Comparison of ENCODE assay signal across 20 cellular contexts in genomic region chr9:132283863-132284262, GRCh38.
DNase-seq lines count a peak whose midpoint lies in the region; FAIRE-seq and TF ChIP-seq lines count a peak whose summit lies in the region.
"Had no signal": no experiment of that assay in that cellular context is flagged by ENCODE, and none has a peak within 500 bp of the region (broad histone marks: within the 10 kb centered on the region; RNA-seq: fewer than 3 reads in every experiment).

No MANE protein-coding gene starts in this region.

- in situ Hi-C loops in GM23248 (cut with MboI): no loop called here

- H3K36me3 Mint-ChIP-seq in activated CD4-positive, alpha-beta memory T cell treated with anti-CD3 and anti-CD28 coated beads for 36 hours: peaks cover 46% of the 10 kb centered on the region
- peaks cover 64% of the 10 kb centered on the region for H3K36me3 Mint-ChIP-seq in activated CD4-positive, alpha-beta memory T cell treated with anti-CD3 and anti-CD28 coated beads, Interleukin-2, amount 10 ng/mL, durations not matched to agents 7 days and 5 days (ENCODE audit: low read depth)
- H3K36me3 Mint-ChIP-seq in endodermal cell (ENCODE audit: low read depth) (peaks cover 72% of the 10 kb centered on the region), nephron progenitor cell (ENCODE audit: low read depth) (peaks cover 71% of the 10 kb centered on the region)

- H4K20me1 ChIP-seq in GM23248 (ENCODE audit: insufficient read depth): no peaks in the 10 kb centered on the region

- H3K27ac ChIP-seq in GM23248: no peak overlapping the region
- no peak overlapping the region for H3K27ac ChIP-seq in endodermal cell (ENCODE audit: low read depth, low read length)
- H3K27ac ChIP-seq: ascending aorta, heart left ventricle, transverse colon had no signal

- peaks cover 26% of the 10 kb centered on the region for H3K79me2 ChIP-seq in GM23248 (ENCODE audit: insufficient read depth)

- POLR2A ChIA-PET in activated CD4-positive, alpha-beta memory T cell treated with anti-CD3 and anti-CD28 coated beads for 36 hours (lab: Charles Lee): no interaction called here
- POLR2A ChIA-PET in activated CD4-positive, alpha-beta memory T cell treated with anti-CD3 and anti-CD28 coated beads, Interleukin-2, amount 10 ng/mL, durations not matched to agents 7 days and 5 days (lab: Charles Lee): no interaction called here

- H3K4me1 ChIP-seq in GM23248 (ENCODE audit: insufficient read depth): peaks cover 11% of the 10 kb centered on the region
- no peaks in the 10 kb centered on the region for H3K4me1 ChIP-seq in endodermal cell (ENCODE audit: control insufficient read depth, insufficient read depth, low read length)
- H3K4me1 ChIP-seq: ascending aorta, prostate gland, transverse colon had no signal

- no peak for DNase-seq in activated CD4-positive, alpha-beta memory T cell treated with anti-CD3 and anti-CD28 coated beads for 36 hours
- DNase-seq in activated CD4-positive, alpha-beta memory T cell treated with anti-CD3 and anti-CD28 coated beads, Interleukin-2, amount 10 ng/mL, durations not matched to agents 7 days and 5 days: no peak
- DNase-seq in GM23248 (peak; percentile 45), cardiac fibroblast (ENCODE audit: low read depth in 2 of 2) (peak; percentile 27 to 45), putamen (ENCODE audit: low spot score) (peak; percentile 26), endodermal cell (no peak), nephron progenitor cell (no peak), GM12892 (ENCODE audit: insufficient read length) (no peak)
- DNase-seq: activated CD8-positive, alpha-beta memory T cell treated with anti-CD3 and anti-CD28 coated beads for 24 hours; activated effector memory CD4-positive, alpha-beta T cell treated with Interleukin-2 at 50 U/mL for 16 hours; dermis blood vessel endothelial cell; heart left ventricle; islet precursor cell; natural killer cell; NCI-H1694; stimulated activated naive B cell treated with anti-CD40 and anti-IgM and Interleukin-4, amounts not matched to agents 10 μg/mL and 1 μg/mL and 100 μg/mL, for 72 hours; T-cell; transverse colon had no signal

- no peak for FAIRE-seq in GM12892 (lab: Jason Lieb, UNC)

- peaks cover 10% of the 10 kb centered on the region for H3F3A ChIP-seq in GM23248 (ENCODE audit: insufficient read depth)

- no peak overlapping the region for H2AFZ ChIP-seq in GM23248

- H3K27me3 Mint-ChIP-seq in activated CD4-positive, alpha-beta memory T cell treated with anti-CD3 and anti-CD28 coated beads for 36 hours: no peaks in the 10 kb centered on the region
- H3K27me3 Mint-ChIP-seq in activated CD4-positive, alpha-beta memory T cell treated with anti-CD3 and anti-CD28 coated beads, Interleukin-2, amount 10 ng/mL, durations not matched to agents 7 days and 5 days: no peaks in the 10 kb centered on the region
- no peaks in the 10 kb centered on the region for H3K27me3 Mint-ChIP-seq in endodermal cell (ENCODE audit: insufficient read depth)
- H3K27me3 Mint-ChIP-seq in nephron progenitor cell (ENCODE audit: low read depth, poor library complexity): no peaks in the 10 kb centered on the region
- H3K27me3 Mint-ChIP-seq: stimulated activated naive B cell treated with anti-CD40 and anti-IgM and Interleukin-4, amounts not matched to agents 10 μg/mL and 1 μg/mL and 100 μg/mL, for 72 hours; T-cell had no signal

- H3K9me3 ChIP-seq in GM23248 (ENCODE audit: low read depth) (no peaks in the 10 kb centered on the region), endodermal cell (ENCODE audit: control insufficient read depth, low read length) (no peaks in the 10 kb centered on the region)
- H3K9me3 ChIP-seq: ascending aorta, heart left ventricle, prostate gland, transverse colon had no signal

- H3K9me3 Mint-ChIP-seq in activated CD4-positive, alpha-beta memory T cell treated with anti-CD3 and anti-CD28 coated beads for 36 hours: no peaks in the 10 kb centered on the region
- no peaks in the 10 kb centered on the region for H3K9me3 Mint-ChIP-seq in activated CD4-positive, alpha-beta memory T cell treated with anti-CD3 and anti-CD28 coated beads, Interleukin-2, amount 10 ng/mL, durations not matched to agents 7 days and 5 days
- H3K9me3 Mint-ChIP-seq in endodermal cell (no peaks in the 10 kb centered on the region), nephron progenitor cell (no peaks in the 10 kb centered on the region)
- H3K9me3 Mint-ChIP-seq: natural killer cell; stimulated activated naive B cell treated with anti-CD40 and anti-IgM and Interleukin-4, amounts not matched to agents 10 μg/mL and 1 μg/mL and 100 μg/mL, for 72 hours; T-cell had no signal

- peak overlapping the region; percentile 49 for H3K27ac Mint-ChIP-seq in activated CD4-positive, alpha-beta memory T cell treated with anti-CD3 and anti-CD28 coated beads for 36 hours
- H3K27ac Mint-ChIP-seq in activated CD4-positive, alpha-beta memory T cell treated with anti-CD3 and anti-CD28 coated beads, Interleukin-2, amount 10 ng/mL, durations not matched to agents 7 days and 5 days: no peak overlapping the region
- H3K27ac Mint-ChIP-seq in endodermal cell: no peak overlapping the region
- no peak overlapping the region for H3K27ac Mint-ChIP-seq in nephron progenitor cell
- H3K27ac Mint-ChIP-seq: T-cell had no signal

- peaks cover 87% of the 10 kb centered on the region for H3K36me3 ChIP-seq in GM23248 (ENCODE audit: low read depth)
- H3K36me3 ChIP-seq in endodermal cell (ENCODE audit: control insufficient read depth, insufficient read depth, low read length): peaks cover 91% of the 10 kb centered on the region

- H3K4me1 Mint-ChIP-seq in activated CD4-positive, alpha-beta memory T cell treated with anti-CD3 and anti-CD28 coated beads for 36 hours (ENCODE audit: low read depth): peaks cover 18% of the 10 kb centered on the region
- peaks cover 7% of the 10 kb centered on the region for H3K4me1 Mint-ChIP-seq in activated CD4-positive, alpha-beta memory T cell treated with anti-CD3 and anti-CD28 coated beads, Interleukin-2, amount 10 ng/mL, durations not matched to agents 7 days and 5 days
- H3K4me1 Mint-ChIP-seq in endodermal cell (no peaks in the 10 kb centered on the region), nephron progenitor cell (no peaks in the 10 kb centered on the region)

- H3K9ac ChIP-seq in GM23248 (no peak overlapping the region), endodermal cell (ENCODE audit: extremely low read depth, low read length, poor library complexity, severe bottlenecking) (no peak overlapping the region)

- TF ChIP-seq POLR2A in GM12892 (IDR thresholded peaks at IDR 0.05; ENCODE audit: low read depth, low read length): no peak

- CTCF ChIA-PET in activated CD4-positive, alpha-beta memory T cell treated with anti-CD3 and anti-CD28 coated beads for 36 hours (lab: Charles Lee): interaction anchor here (0.6 to 1.5 kb wide), 3 partner anchors 15 to 729 kb away, joined by 3 to 4 read pairs (median 3); no protein-coding TSS in a partner anchor
- CTCF ChIA-PET in activated CD4-positive, alpha-beta memory T cell treated with anti-CD3 and anti-CD28 coated beads, Interleukin-2, amount 10 ng/mL, durations not matched to agents 7 days and 5 days (lab: Charles Lee): no interaction called here

- H3K4me3 ChIP-seq in GM23248: no peak overlapping the region
- H3K4me3 ChIP-seq in cardiac fibroblast (replicated peaks in 1 of 2; ENCODE audit: low read depth in 2 of 2, low read length in 2 of 2): no peak overlapping the region
- H3K4me3 ChIP-seq in endodermal cell (ENCODE audit: low read length): no peak overlapping the region
- H3K4me3 ChIP-seq: ascending aorta, heart left ventricle, prostate gland, transverse colon had no signal

- no peak overlapping the region for H3K4me2 ChIP-seq in GM23248 (ENCODE audit: unreplicated experiment)

- 84 to 93% methylated on average over 7 of the region's 7 CpGs for WGBS in GM23248 (ENCODE audit: low coverage in 1 of 2, low lambda C conversion rate in 2 of 2, missing lambda C conversion rate in 2 of 2), 2 experiments
- 95 to 96% methylated on average over 7 of the region's 7 CpGs for WGBS in endodermal cell (ENCODE audit: insufficient coverage in 1 of 2, insufficient read length in 1 of 2), 2 experiments

- H3K4me3 Mint-ChIP-seq in activated CD4-positive, alpha-beta memory T cell treated with anti-CD3 and anti-CD28 coated beads for 36 hours: no peak overlapping the region
- no peak overlapping the region for H3K4me3 Mint-ChIP-seq in activated CD4-positive, alpha-beta memory T cell treated with anti-CD3 and anti-CD28 coated beads, Interleukin-2, amount 10 ng/mL, durations not matched to agents 7 days and 5 days
- H3K4me3 Mint-ChIP-seq in endodermal cell: no peak overlapping the region
- H3K4me3 Mint-ChIP-seq in nephron progenitor cell: no peak overlapping the region
- H3K4me3 Mint-ChIP-seq: natural killer cell; stimulated activated naive B cell treated with anti-CD40 and anti-IgM and Interleukin-4, amounts not matched to agents 10 μg/mL and 1 μg/mL and 100 μg/mL, for 72 hours; T-cell had no signal

- H3K27me3 ChIP-seq in GM23248 (replicated peaks; ENCODE audit: insufficient read depth): no peaks in the 10 kb centered on the region
- no peaks in the 10 kb centered on the region for H3K27me3 ChIP-seq in endodermal cell (ENCODE audit: control insufficient read depth, insufficient read depth, low read length, poor library complexity, severe bottlenecking)
- H3K27me3 ChIP-seq: ascending aorta, heart left ventricle, transverse colon had no signal

- intact Hi-C loops in activated CD4-positive, alpha-beta memory T cell treated with anti-CD3 and anti-CD28 coated beads for 36 hours (cut with micrococcal nuclease): no loop called here

- no peak for TF ChIP-seq CTCF in cardiac fibroblast (IDR thresholded peaks at IDR 0.05; ENCODE audit: low read depth, low read length)
- TF ChIP-seq CTCF in endodermal cell (conservative IDR thresholded peaks at IDR 0.05): no peak
- no peak for TF ChIP-seq CTCF in nephron progenitor cell (IDR thresholded peaks at IDR 0.05)

- H3K9me2 ChIP-seq in GM23248 (ENCODE audit: insufficient read depth): no peaks in the 10 kb centered on the region

Comparison
In these comparisons a context has a peak if more than half of its experiments do, and no peak if none do; other contexts are left out.
1. DNase-seq: peak in GM23248 (single experiment), cardiac fibroblast (2 of 2) and putamen (single experiment); none in activated CD4-positive, alpha-beta memory T cell treated with anti-CD3 and anti-CD28 coated beads for 36 hours (single experiment), activated CD4-positive, alpha-beta memory T cell treated with anti-CD3 and anti-CD28 coated beads, Interleukin-2, amount 10 ng/mL, durations not matched to agents 7 days and 5 days (single experiment), endodermal cell (single experiment), nephron progenitor cell (single experiment) and GM12892 (single experiment).